15 cellular contexts compared by ENCODE assay signal in the genomic region with DNA sequence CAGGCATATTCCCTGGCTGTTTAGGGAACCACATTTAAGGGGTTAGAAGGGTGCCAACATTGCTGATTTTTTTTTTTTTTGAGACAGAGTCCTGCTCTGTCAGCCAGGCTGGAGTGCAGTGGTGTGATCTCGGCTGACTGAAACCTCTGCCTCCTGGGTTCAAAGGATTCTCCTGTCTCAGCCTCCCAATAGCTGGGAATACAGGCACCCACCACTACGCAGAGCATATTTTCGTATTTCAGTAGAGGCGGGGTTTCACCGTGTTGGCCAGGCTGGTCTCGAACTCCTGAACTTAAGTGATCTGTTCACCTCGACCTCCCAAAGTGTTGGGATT. TPM values are rescaled to one million over a fixed set of nuclear protein-coding genes. Genes with fewer than 3 reads are reported as not detected.
DNase-seq lines count a peak whose midpoint lies in the region; ATAC-seq, FAIRE-seq and TF ChIP-seq lines count a peak whose summit lies in the region.
"Had no signal": no experiment of that assay in that cellular context is flagged by ENCODE, and none has a peak within 500 bp of the region (broad histone marks: within the 10 kb centered on the region; RNA-seq: fewer than 3 reads in every experiment).

No MANE protein-coding gene starts in this region.

- no peaks in the 10 kb centered on the region for H3K4me1 Mint-ChIP-seq in HFFc6 (ENCODE audit: low read depth)
- peaks cover 8% of the 10 kb centered on the region for H3K4me1 Mint-ChIP-seq in neural progenitor cell
- no peaks in the 10 kb centered on the region for H3K4me1 Mint-ChIP-seq in activated T-helper 17 cell treated with anti-CD3 and anti-CD28 coated beads, Interleukin-2, amount 50 U/mL, for 72 hours
- H3K4me1 Mint-ChIP-seq: CD8-positive, alpha-beta memory T cell had no signal

- H2AFZ ChIP-seq in SK-N-SH (ENCODE audit: low read depth) (no peak overlapping the region), K562 (ENCODE audit: low read depth, low read length) (no peak overlapping the region), neural progenitor cell (replicated peaks) (no peak overlapping the region)

- TF ChIP-seq RAD21 in SK-N-SH (IDR thresholded peaks at IDR 0.05; ENCODE audit: low read length) (no peak), K562 (CRISPR knock-in tag; conservative IDR thresholded peaks at IDR 0.05 in 1 of 2, IDR thresholded peaks at IDR 0.05 in 1 of 2) (no peak)

- no peaks in the 10 kb centered on the region for H3K9me1 ChIP-seq in K562 (ENCODE audit: control insufficient read depth, insufficient read depth, low read length)

- H3K4me2 ChIP-seq in SK-N-SH (no peak overlapping the region), K562 (ENCODE audit: insufficient read depth, low read length) (no peak overlapping the region), neural progenitor cell (peak overlapping the region; percentile 44)

- ATAC-seq in SK-N-SH treated with all-trans-retinoic acid at 6 μM for 48 hours: peak; percentile 40; the same call in 2 of the 3 replicates
- ATAC-seq in K562: peak; percentile 54; the same call in 2 of the 3 replicates
- no peak for ATAC-seq in activated T-helper 17 cell treated with anti-CD3 and anti-CD28 coated beads, Interleukin-2, amount 50 U/mL, for 72 hours (replicated peaks)

- H4K20me1 ChIP-seq in SK-N-SH (ENCODE audit: insufficient read depth) (no peaks in the 10 kb centered on the region), K562 (replicated peaks; ENCODE audit: control insufficient read depth, insufficient read depth, low read length) (no peaks in the 10 kb centered on the region), neural progenitor cell (ENCODE audit: low read depth) (no peaks in the 10 kb centered on the region)

- peaks cover 26% of the 10 kb centered on the region; the same call in 1 of the 2 replicates for H3K27me3 ChIP-seq in SK-N-SH (ENCODE audit: insufficient read depth)
- peaks cover 0 to 23% of the 10 kb centered on the region in 2 experiments; a peak in 2 of 5 replicates for H3K27me3 ChIP-seq in K562 (ENCODE audit: control insufficient read depth in 2 of 2, insufficient read depth in 2 of 2, low read length in 2 of 2)
- no peaks in the 10 kb centered on the region for H3K27me3 ChIP-seq in neural progenitor cell

- H3K27ac ChIP-seq in SK-N-SH (ENCODE audit: low read depth in 2 of 2, low read length in 1 of 2) (no peak overlapping the region), K562 (ENCODE audit: extremely low read depth, low read depth, low read length) (no peak overlapping the region), neural progenitor cell (no peak overlapping the region)
- H3K27ac ChIP-seq: HL-60 had no signal

- H3K4me1 ChIP-seq in SK-N-SH (ENCODE audit: control insufficient read depth in 1 of 2, insufficient read depth in 2 of 2, low read depth in 1 of 2, low read length in 1 of 2) (no peaks in the 10 kb centered on the region), K562 (replicated peaks in 1 of 2; ENCODE audit: control insufficient read depth in 2 of 2, insufficient read depth in 2 of 2, low read length in 2 of 2) (peaks cover 0 to 4% of the 10 kb centered on the region in 2 experiments; a peak in 1 of 5 replicates), neural progenitor cell (peaks cover 12% of the 10 kb centered on the region)

- H3K9me3 ChIP-seq in SK-N-SH (no peaks in the 10 kb centered on the region), K562 (replicated peaks; ENCODE audit: control insufficient read depth, insufficient read depth, low read depth, low read length) (no peaks in the 10 kb centered on the region), neural progenitor cell (ENCODE audit: low read depth) (no peaks in the 10 kb centered on the region)

- CTCF ChIA-PET in SK-N-SH (lab: Yijun Ruan, JAX): interaction anchor here (0.8 to 1.9 kb wide), 8 partner anchors 9 to 107 kb away, joined by 3 to 9 read pairs (median 5); no protein-coding TSS in a partner anchor
- CTCF ChIA-PET in K562 (lab: Yijun Ruan, JAX; ENCODE audit: low intra/inter-chr PET ratio): interaction anchor here (1.3 to 2.5 kb wide), 2 partner anchors 35 to 49 kb away, joined by 4 to 15 read pairs; no protein-coding TSS in a partner anchor

- H3K79me2 ChIP-seq in SK-N-SH (ENCODE audit: insufficient read depth) (no peaks in the 10 kb centered on the region), K562 (ENCODE audit: control insufficient read depth, insufficient read depth, low read length) (no peaks in the 10 kb centered on the region), neural progenitor cell (ENCODE audit: low read depth) (no peaks in the 10 kb centered on the region)

- TF ChIP-seq EP300 in SK-N-SH (IDR thresholded peaks at IDR 0.05; ENCODE audit: borderline replicate concordance in 1 of 2, low read depth in 1 of 2, low read length in 1 of 2) (no peak), K562 (IDR thresholded peaks at IDR 0.05; ENCODE audit: low read length) (no peak)

- H3K27me3 Mint-ChIP-seq in HFFc6 (ENCODE audit: insufficient read depth) (peaks cover 9% of the 10 kb centered on the region), neural progenitor cell (ENCODE audit: insufficient read depth, low read depth) (peaks cover 10% of the 10 kb centered on the region)
- H3K27me3 Mint-ChIP-seq in activated T-helper 17 cell treated with anti-CD3 and anti-CD28 coated beads, Interleukin-2, amount 50 U/mL, for 72 hours: peaks cover 18% of the 10 kb centered on the region

- 36% methylated on average over 7 of the region's 7 CpGs for WGBS in SK-N-SH (ENCODE audit: low lambda C conversion rate)
- WGBS in K562 (ENCODE audit: insufficient coverage, low coverage, missing lambda C conversion rate): 1% methylated on average over 7 of the region's 7 CpGs

- in situ Hi-C loops in K562 (cut with MboI): no loop called here

- H3K36me3 Mint-ChIP-seq in HFFc6 (ENCODE audit: low read depth) (no peaks in the 10 kb centered on the region), neural progenitor cell (no peaks in the 10 kb centered on the region)
- H3K36me3 Mint-ChIP-seq in activated T-helper 17 cell treated with anti-CD3 and anti-CD28 coated beads, Interleukin-2, amount 50 U/mL, for 72 hours (ENCODE audit: low read depth): no peaks in the 10 kb centered on the region
- H3K36me3 Mint-ChIP-seq: CD8-positive, alpha-beta memory T cell had no signal

- no peak for TF ChIP-seq CTCF in SK-N-SH (IDR thresholded peaks at IDR 0.05)
- TF ChIP-seq CTCF in HFFc6 (IDR thresholded peaks at IDR 0.05): peak; percentile 55; the same call in 1 of the 2 replicates
- no peak for TF ChIP-seq CTCF in K562 (IDR thresholded peaks at IDR 0.05 in 2 of 3, conservative IDR thresholded peaks at IDR 0.05 in 1 of 3; ENCODE audit: insufficient read depth in 2 of 3, low read depth in 1 of 3, low read length in 3 of 3)
- no peak for TF ChIP-seq CTCF in neural progenitor cell (IDR thresholded peaks at IDR 0.05)

- intact Hi-C loops in K562 (cut with micrococcal nuclease): loop anchor here (1.0 kb wide), 1 partner anchor 49 kb away; no protein-coding TSS in a partner anchor

- no peak overlapping the region for H3K4me3 Mint-ChIP-seq in HFFc6
- H3K4me3 Mint-ChIP-seq in neural progenitor cell: no peak overlapping the region
- H3K4me3 Mint-ChIP-seq in activated T-helper 17 cell treated with anti-CD3 and anti-CD28 coated beads, Interleukin-2, amount 50 U/mL, for 72 hours: no peak overlapping the region
- H3K4me3 Mint-ChIP-seq: CD8-positive, alpha-beta memory T cell had no signal

- no peaks in the 10 kb centered on the region for H3K9me2 ChIP-seq in SK-N-SH

- H3K9ac ChIP-seq in SK-N-SH (no peak overlapping the region), K562 (ENCODE audit: insufficient read depth in 1 of 2, low read depth in 2 of 2, low read length in 2 of 2) (no peak overlapping the region), neural progenitor cell (no peak overlapping the region)

- H3K4me3 ChIP-seq in SK-N-SH (ENCODE audit: low read depth in 2 of 2, low read length in 1 of 2) (no peak overlapping the region), K562 (no peak overlapping the region), neural progenitor cell (no peak overlapping the region)

- DNase-seq in SK-N-SH (no peak), HFFc6 (no peak), K562 (ENCODE audit: extremely low read depth in 1 of 4, low spot score in 3 of 4) (no peak), neural progenitor cell (ENCODE audit: low spot score) (no peak), SIG-M5 (lab: John Stamatoyannopoulos, UW) (no peak)
- no peak for DNase-seq in stimulated activated CD4-positive, alpha-beta T cell treated with anti-CD3 and anti-CD28 coated beads, Interleukin-2, amount 100 ng/mL, for 48 hours
- DNase-seq: NCI-H446 treated with DMSO at 0.1 percent for 48 hours had no signal

- no peaks in the 10 kb centered on the region for H3K36me3 ChIP-seq in SK-N-SH (replicated peaks in 1 of 2; ENCODE audit: control insufficient read depth in 1 of 2, insufficient read depth in 2 of 2, low read length in 1 of 2)
- no peaks in the 10 kb centered on the region for H3K36me3 ChIP-seq in K562 (ENCODE audit: control insufficient read depth, insufficient read depth, low read length)
- no peaks in the 10 kb centered on the region for H3K36me3 ChIP-seq in neural progenitor cell

- POLR2A ChIA-PET in SK-N-SH (lab: Yijun Ruan, JAX): no interaction called here
- POLR2A ChIA-PET in K562 (lab: Yijun Ruan, JAX): no interaction called here

- H3F3A ChIP-seq in SK-N-SH (replicated peaks; ENCODE audit: insufficient read depth) (no peaks in the 10 kb centered on the region), neural progenitor cell (ENCODE audit: low read depth) (peaks cover 28% of the 10 kb centered on the region)

- TF ChIP-seq POLR2A in K562 (conservative IDR thresholded peaks at IDR 0.05): no peak

- H3K9me3 Mint-ChIP-seq in HFFc6 (no peaks in the 10 kb centered on the region), neural progenitor cell (peaks cover 3% of the 10 kb centered on the region)
- no peaks in the 10 kb centered on the region for H3K9me3 Mint-ChIP-seq in activated T-helper 17 cell treated with anti-CD3 and anti-CD28 coated beads, Interleukin-2, amount 50 U/mL, for 72 hours
- H3K9me3 Mint-ChIP-seq: CD8-positive, alpha-beta memory T cell had no signal

- no peak overlapping the region for H3K27ac Mint-ChIP-seq in HFFc6
- no peak overlapping the region for H3K27ac Mint-ChIP-seq in neural progenitor cell
- no peak overlapping the region for H3K27ac Mint-ChIP-seq in activated T-helper 17 cell treated with anti-CD3 and anti-CD28 coated beads, Interleukin-2, amount 50 U/mL, for 72 hours
- H3K27ac Mint-ChIP-seq: CD8-positive, alpha-beta memory T cell had no signal

- no peak for FAIRE-seq in K562 (lab: Jason Lieb, UNC)
- FAIRE-seq: RCC 7860 had no signal

- no TSS peak for BruUV-seq in K562 (replicated peaks; lab: Mats Ljungman, UMichigan)

RNA-seq across cellular contexts. Expression of a gene that starts 7.8 kb away (rescaled TPM):
- polyA plus RNA-seq in SK-N-SH (2012; rRNA removed) (not detected in 2 replicates), K562 (2011; rRNA removed) (not detected in 2 replicates), K562 (2014; fragmentation: Illumina TruSeq; extraction: Trizol) (not detected in 2 replicates), K562 (2014; fragmentation: Nextera tagmentation; extraction: Ambion mirVana) (under 1 TPM in 1 of 2 experiments, not detected in 1; 0.01 TPM), K562 (2014; rRNA removed) (not detected in 2 replicates)
- polyA plus RNA-seq in SK-N-SH (2012; cell fraction: cytosol; rRNA removed): not detected in 2 replicates
- not detected in 2 replicates for polyA plus RNA-seq in SK-N-SH (2012; cell fraction: nucleus; rRNA removed)
- total RNA-seq in HFFc6 (2021; fragmentation: NEBNext Ultra II Directional; extraction: Animal tissue kit (Norgen Biotek cat#: 25700)): not detected
- not detected in 2 replicates for total RNA-seq in K562 (2011; cell fraction: chromatin; rRNA removed; ENCODE audit: low replicate concordance)
- total RNA-seq in K562 (2011; cell fraction: nucleolus; rRNA removed): not detected in 2 replicates
- not detected in 2 replicates for total RNA-seq in K562 (2011; cell fraction: nucleoplasm; rRNA removed)
- total RNA-seq in K562 (2014; rRNA removed) (not detected in 2 replicates), K562 (2014; rRNA removed; fragmentation: Illumina TruSeq; extraction: Trizol) (not detected in 2 replicates), K562 (2015; rRNA removed; fragmentation: Illumina TruSeq; extraction: Trizol) (not detected in 2 replicates), K562 (2021) (not detected in 2 replicates), neural progenitor cell (ENCODE audit: low replicate concordance) (0.19 and 0.22 TPM in 2 replicates)
- polyA plus RNA-seq in K562 (2011; cell fraction: cytosol; rRNA removed): not detected in 2 replicates
- polyA plus RNA-seq in K562 (2011; cell fraction: nucleus; rRNA removed): not detected in 2 replicates
- 0.01 and 0.04 TPM in 2 replicates for polyA plus RNA-seq in K562 (2012)
- polyA minus RNA-seq in K562 (2011; rRNA and poly(A)+ RNA removed): not detected in 2 replicates
- polyA minus RNA-seq in K562 (2011; cell fraction: cytosol; rRNA and poly(A)+ RNA removed): not detected in 2 replicates
- not detected in 2 replicates for polyA minus RNA-seq in K562 (2011; cell fraction: nucleus; rRNA and poly(A)+ RNA removed)
- under 1 TPM in 1 of 2 donors, not detected in 1; 0.16 TPM for total RNA-seq in activated T-helper 17 cell treated with anti-CD3 and anti-CD28 coated beads, Interleukin-2, amount 50 U/mL, for 72 hours
- total RNA-seq: A172; CD8-positive, alpha-beta memory T cell; Daoy; MCF 10A had no signal
- polyA plus RNA-seq: CD8-positive, alpha-beta memory T cell had no signal

RNA-seq across cellular contexts. Expression of a gene that starts 9.6 kb away (rescaled TPM):
- not detected in 2 replicates for polyA plus RNA-seq in SK-N-SH (2012; rRNA removed)
- 0.01 TPM in 1 of 2 replicates, not detected in the other for polyA plus RNA-seq in SK-N-SH (2012; cell fraction: cytosol; rRNA removed)
- not detected in 2 replicates for polyA plus RNA-seq in SK-N-SH (2012; cell fraction: nucleus; rRNA removed)
- total RNA-seq in HFFc6 (2021; fragmentation: NEBNext Ultra II Directional; extraction: Animal tissue kit (Norgen Biotek cat#: 25700)): not detected
- not detected in 2 replicates for total RNA-seq in K562 (2011; cell fraction: chromatin; rRNA removed; ENCODE audit: low replicate concordance)
- total RNA-seq in K562 (2011; cell fraction: nucleolus; rRNA removed): not detected in 2 replicates
- not detected in 2 replicates for total RNA-seq in K562 (2011; cell fraction: nucleoplasm; rRNA removed)
- total RNA-seq in K562 (2014; rRNA removed): not detected in 2 replicates
- total RNA-seq in K562 (2014; rRNA removed; fragmentation: Illumina TruSeq; extraction: Trizol): not detected in 2 replicates
- total RNA-seq in K562 (2015; rRNA removed; fragmentation: Illumina TruSeq; extraction: Trizol): not detected in 2 replicates
- total RNA-seq in K562 (2021): not detected in 2 replicates
- not detected in 2 replicates for polyA plus RNA-seq in K562 (2011; rRNA removed)
- not detected in 2 replicates for polyA plus RNA-seq in K562 (2011; cell fraction: cytosol; rRNA removed)
- polyA plus RNA-seq in K562 (2011; cell fraction: nucleus; rRNA removed): not detected in 2 replicates
- not detected in 2 replicates for polyA plus RNA-seq in K562 (2012)
- not detected in 2 replicates for polyA plus RNA-seq in K562 (2014; fragmentation: Illumina TruSeq; extraction: Trizol)
- polyA plus RNA-seq in K562 (2014; fragmentation: Nextera tagmentation; extraction: Ambion mirVana): not detected
- not detected in 2 replicates for polyA plus RNA-seq in K562 (2014; rRNA removed)
- polyA minus RNA-seq in K562 (2011; rRNA and poly(A)+ RNA removed): not detected in 2 replicates
- not detected in 2 replicates for polyA minus RNA-seq in K562 (2011; cell fraction: cytosol; rRNA and poly(A)+ RNA removed)
- not detected in 2 replicates for polyA minus RNA-seq in K562 (2011; cell fraction: nucleus; rRNA and poly(A)+ RNA removed)
- not detected in 2 replicates for total RNA-seq in neural progenitor cell (ENCODE audit: low replicate concordance)
- total RNA-seq in activated T-helper 17 cell treated with anti-CD3 and anti-CD28 coated beads, Interleukin-2, amount 50 U/mL, for 72 hours: not detected
- total RNA-seq: A172; CD8-positive, alpha-beta memory T cell; Daoy; MCF 10A had no signal
- polyA plus RNA-seq: CD8-positive, alpha-beta memory T cell had no signal

RNA-seq across cellular contexts. Expression of a gene that starts 35.5 kb away (rescaled TPM):
- polyA plus RNA-seq in SK-N-SH (2012; rRNA removed) (316 and 335 TPM in 2 replicates), K562 (2011; rRNA removed) (118 and 125 TPM in 2 replicates), K562 (2014; fragmentation: Illumina TruSeq; extraction: Trizol) (117 and 153 TPM in 2 replicates), K562 (2014; fragmentation: Nextera tagmentation; extraction: Ambion mirVana) (100 to 1,000 TPM; 268 to 279 TPM), K562 (2014; rRNA removed) (156 and 183 TPM in 2 replicates)
- polyA plus RNA-seq in SK-N-SH (2012; cell fraction: cytosol; rRNA removed): 276 and 313 TPM in 2 replicates
- polyA plus RNA-seq in SK-N-SH (2012; cell fraction: nucleus; rRNA removed): 108 and 116 TPM in 2 replicates
- 100 to 1,000 TPM; 214 to 245 (median 224) TPM for total RNA-seq in HFFc6 (2021; fragmentation: NEBNext Ultra II Directional; extraction: Animal tissue kit (Norgen Biotek cat#: 25700))
- 41.1 and 91.2 TPM in 2 replicates for total RNA-seq in K562 (2011; cell fraction: chromatin; rRNA removed; ENCODE audit: low replicate concordance)
- total RNA-seq in K562 (2011; cell fraction: nucleolus; rRNA removed): 75.2 and 79.4 TPM in 2 replicates
- total RNA-seq in K562 (2011; cell fraction: nucleoplasm; rRNA removed): 97.1 and 146 TPM in 2 replicates
- total RNA-seq in K562 (2014; rRNA removed) (191 and 212 TPM in 2 replicates), K562 (2014; rRNA removed; fragmentation: Illumina TruSeq; extraction: Trizol) (78.3 and 95.2 TPM in 2 replicates), K562 (2015; rRNA removed; fragmentation: Illumina TruSeq; extraction: Trizol) (168 and 181 TPM in 2 replicates), K562 (2021) (91.9 and 103 TPM in 2 replicates), neural progenitor cell (ENCODE audit: low replicate concordance) (234 and 422 TPM in 2 replicates)
- 146 and 188 TPM in 2 replicates for polyA plus RNA-seq in K562 (2011; cell fraction: cytosol; rRNA removed)
- 94.7 and 118 TPM in 2 replicates for polyA plus RNA-seq in K562 (2011; cell fraction: nucleus; rRNA removed)
- polyA plus RNA-seq in K562 (2012): 63.8 and 102 TPM in 2 replicates
- 20.4 and 23.9 TPM in 2 replicates for polyA minus RNA-seq in K562 (2011; rRNA and poly(A)+ RNA removed)
- polyA minus RNA-seq in K562 (2011; cell fraction: cytosol; rRNA and poly(A)+ RNA removed): 24.2 and 24.3 TPM in 2 replicates
- 17.6 and 19.3 TPM in 2 replicates for polyA minus RNA-seq in K562 (2011; cell fraction: nucleus; rRNA and poly(A)+ RNA removed)
- total RNA-seq in activated T-helper 17 cell treated with anti-CD3 and anti-CD28 coated beads, Interleukin-2, amount 50 U/mL, for 72 hours: 100 to 1,000 TPM; 126 to 127 TPM

RNA-seq across cellular contexts. Expression of a gene that starts 45.1 kb away (rescaled TPM):
- not detected in 2 replicates for polyA plus RNA-seq in SK-N-SH (2012; rRNA removed)
- polyA plus RNA-seq in SK-N-SH (2012; cell fraction: cytosol; rRNA removed): not detected in 2 replicates
- polyA plus RNA-seq in SK-N-SH (2012; cell fraction: nucleus; rRNA removed): not detected in 2 replicates
- not detected for total RNA-seq in HFFc6 (2021; fragmentation: NEBNext Ultra II Directional; extraction: Animal tissue kit (Norgen Biotek cat#: 25700))
- not detected in 2 replicates for total RNA-seq in K562 (2011; cell fraction: chromatin; rRNA removed; ENCODE audit: low replicate concordance)
- not detected in 2 replicates for total RNA-seq in K562 (2011; cell fraction: nucleolus; rRNA removed)
- total RNA-seq in K562 (2011; cell fraction: nucleoplasm; rRNA removed): not detected in 2 replicates
- total RNA-seq in K562 (2014; rRNA removed): not detected in 2 replicates
- total RNA-seq in K562 (2014; rRNA removed; fragmentation: Illumina TruSeq; extraction: Trizol): not detected in 2 replicates
- total RNA-seq in K562 (2015; rRNA removed; fragmentation: Illumina TruSeq; extraction: Trizol): not detected in 2 replicates
- total RNA-seq in K562 (2021): not detected in 2 replicates
- not detected in 2 replicates for polyA plus RNA-seq in K562 (2011; rRNA removed)
- polyA plus RNA-seq in K562 (2011; cell fraction: cytosol; rRNA removed): not detected in 2 replicates
- polyA plus RNA-seq in K562 (2011; cell fraction: nucleus; rRNA removed): not detected in 2 replicates
- polyA plus RNA-seq in K562 (2012): not detected in 2 replicates
- not detected in 2 replicates for polyA plus RNA-seq in K562 (2014; fragmentation: Illumina TruSeq; extraction: Trizol)
- polyA plus RNA-seq in K562 (2014; fragmentation: Nextera tagmentation; extraction: Ambion mirVana): not detected
- not detected in 2 replicates for polyA plus RNA-seq in K562 (2014; rRNA removed)
- not detected in 2 replicates for polyA minus RNA-seq in K562 (2011; rRNA and poly(A)+ RNA removed)
- not detected in 2 replicates for polyA minus RNA-seq in K562 (2011; cell fraction: cytosol; rRNA and poly(A)+ RNA removed)
- polyA minus RNA-seq in K562 (2011; cell fraction: nucleus; rRNA and poly(A)+ RNA removed): not detected in 2 replicates
- total RNA-seq in neural progenitor cell (ENCODE audit: low replicate concordance): not detected in 2 replicates
- not detected for total RNA-seq in activated T-helper 17 cell treated with anti-CD3 and anti-CD28 coated beads, Interleukin-2, amount 50 U/mL, for 72 hours
- total RNA-seq: A172; CD8-positive, alpha-beta memory T cell; Daoy; MCF 10A had no signal
- polyA plus RNA-seq: CD8-positive, alpha-beta memory T cell had no signal
